ENCODE assay signal across 17 cellular contexts in genomic region chr10:112844681-112845080, GRCh38.
A peak's percentile ranks its signal among the peaks of the same experiment; 100 is the strongest.
DNase-seq lines count a peak whose midpoint lies in the region; ATAC-seq, FAIRE-seq and TF ChIP-seq lines count a peak whose summit lies in the region.
"Had no signal": no experiment of that assay in that cellular context is flagged by ENCODE, and none has a peak within 500 bp of the region (broad histone marks: within the 10 kb centered on the region; RNA-seq: fewer than 3 reads in every experiment).

No MANE protein-coding gene starts in this region.

- CTCF ChIA-PET in K562 (lab: Yijun Ruan, JAX; ENCODE audit: low intra/inter-chr PET ratio) = no interaction called here

- H3K9ac ChIP-seq in K562 (ENCODE audit: insufficient read depth in 1 of 2, low read depth in 2 of 2, low read length in 2 of 2) = no peak overlapping the region
- H3K9ac ChIP-seq: BLaER1 had no signal

- H3K36me3 ChIP-seq in left ventricle myocardium inferior = peaks cover 17% of the 10 kb centered on the region
- H3K36me3 ChIP-seq in K562 (ENCODE audit: control insufficient read depth, insufficient read depth, low read length) = no peaks in the 10 kb centered on the region
- H3K36me3 ChIP-seq: HAP-1 had no signal

- H3K27me3 ChIP-seq in left ventricle myocardium inferior (ENCODE audit: low read depth) (no peaks in the 10 kb centered on the region), K562 (ENCODE audit: control insufficient read depth in 2 of 2, insufficient read depth in 2 of 2, low read length in 2 of 2) (no peaks in the 10 kb centered on the region)
- H3K27me3 ChIP-seq: BLaER1 had no signal

- no peaks in the 10 kb centered on the region for H4K20me1 ChIP-seq in K562 (replicated peaks; ENCODE audit: control insufficient read depth, insufficient read depth, low read length)

- no peak overlapping the region for H3K4me2 ChIP-seq in K562 (ENCODE audit: insufficient read depth, low read length)
- H3K4me2 ChIP-seq: BLaER1 had no signal

- POLR2A ChIA-PET in K562 (lab: Yijun Ruan, JAX) = no interaction called here

- no peak overlapping the region for H2AFZ ChIP-seq in K562 (ENCODE audit: low read depth, low read length)

- no peaks in the 10 kb centered on the region for H3K9me1 ChIP-seq in K562 (ENCODE audit: control insufficient read depth, insufficient read depth, low read length)

- TF ChIP-seq RAD21 in K562 (CRISPR knock-in tag; conservative IDR thresholded peaks at IDR 0.05 in 1 of 2, IDR thresholded peaks at IDR 0.05 in 1 of 2) = no peak

- in situ Hi-C loops in K562 (cut with MboI) = no loop called here

- DNase-seq in Right ventricle myocardium superior (no peak), left ventricle myocardium inferior (no peak), K562 (ENCODE audit: extremely low read depth in 1 of 4, low spot score in 3 of 4) (no peak), fibroblast of mammary gland (ENCODE audit: low read depth) (peak; percentile 9), NCI-H82 (lab: John Stamatoyannopoulos, UW) (no peak), medulla oblongata (ENCODE audit: extremely low spot score) (no peak), coronary artery (ENCODE audit: low spot score) (no peak)
- DNase-seq: AML-193; CD4-positive, alpha-beta T cell; DMS79; EL had no signal

- 93% methylated on average over 8 of the region's 11 CpGs for WGBS in K562 (ENCODE audit: insufficient coverage, low coverage, missing lambda C conversion rate)

- ATAC-seq in Right ventricle myocardium superior (ENCODE audit: poor library complexity) (peak; percentile 12), K562 (no peak)

- FAIRE-seq in K562 (lab: Jason Lieb, UNC) = no peak
- FAIRE-seq: G401.6, GM12891, H1 had no signal

- no peak for TF ChIP-seq POLR2A in K562 (conservative IDR thresholded peaks at IDR 0.05)

- TF ChIP-seq CTCF in left ventricle myocardium inferior (IDR thresholded peaks at IDR 0.05; ENCODE audit: borderline replicate concordance) (no peak), K562 (IDR thresholded peaks at IDR 0.05 in 2 of 3, conservative IDR thresholded peaks at IDR 0.05 in 1 of 3; ENCODE audit: insufficient read depth in 2 of 3, low read depth in 1 of 3, low read length in 3 of 3) (no peak), fibroblast of mammary gland (conservative IDR thresholded peaks at IDR 0.05; ENCODE audit: control insufficient read depth, insufficient read depth, low read depth, low read length) (no peak), coronary artery (IDR thresholded peaks at IDR 0.05) (no peak)

- no TSS peak for BruUV-seq in K562 (replicated peaks; lab: Mats Ljungman, UMichigan)

- H3K27ac ChIP-seq in left ventricle myocardium inferior (replicated peaks) (no peak overlapping the region), K562 (ENCODE audit: extremely low read depth, low read depth, low read length) (no peak overlapping the region), coronary artery (no peak overlapping the region)
- H3K27ac ChIP-seq: 22Rv1, BLaER1 had no signal

- peaks cover 41% of the 10 kb centered on the region for H3K9me3 ChIP-seq in left ventricle myocardium inferior (replicated peaks)
- H3K9me3 ChIP-seq in K562 (replicated peaks; ENCODE audit: control insufficient read depth, insufficient read depth, low read depth, low read length) = no peaks in the 10 kb centered on the region
- H3K9me3 ChIP-seq: HAP-1 had no signal

- no peaks in the 10 kb centered on the region for H3K79me2 ChIP-seq in K562 (ENCODE audit: control insufficient read depth, insufficient read depth, low read length)

- TF ChIP-seq EP300 in K562 (IDR thresholded peaks at IDR 0.05; ENCODE audit: low read length) = no peak

- no peaks in the 10 kb centered on the region for H3K4me1 ChIP-seq in left ventricle myocardium inferior
- H3K4me1 ChIP-seq in K562 (replicated peaks in 1 of 2; ENCODE audit: control insufficient read depth in 2 of 2, insufficient read depth in 2 of 2, low read length in 2 of 2) = peaks cover 16 to 29% of the 10 kb centered on the region in 2 experiments
- H3K4me1 ChIP-seq: HAP-1 had no signal

- intact Hi-C loops in Right ventricle myocardium superior (cut with DNase I) (no loop called here), left ventricle myocardium inferior (cut with micrococcal nuclease) (no loop called here), K562 (cut with micrococcal nuclease) (no loop called here)

- H3K4me3 ChIP-seq in left ventricle myocardium inferior (no peak overlapping the region), K562 (no peak overlapping the region), fibroblast of mammary gland (ENCODE audit: control insufficient read depth, low read depth, low read length) (no peak overlapping the region), coronary artery (no peak overlapping the region)
- H3K4me3 ChIP-seq: BLaER1, HAP-1 had no signal

TF ChIP-seq in K562, 482 proteins besides CTCF, POLR2A, EP300 and RAD21:
- TF ChIP-seq MAFG (tag; conservative IDR thresholded peaks at IDR 0.05) (0 out of 2 replicates have a peak, but pooled peaks have one; percentile 41), NFE2 (IDR thresholded peaks at IDR 0.05; ENCODE audit: low read depth) (0 out of 2 replicates have a peak, but pooled peaks have one; percentile 18), ETS2 (tag; IDR thresholded peaks at IDR 0.05; ENCODE audit: borderline replicate concordance, poor library complexity, severe bottlenecking) (no peak), TAF15 (IDR thresholded peaks at IDR 0.05; ENCODE audit: low read depth, low read length) (no peak), ZNF316 (IDR thresholded peaks at IDR 0.05) (peak; percentile 49; the same call in 1 of the 2 replicates)
